Comparison of ENCODE assay signal across 8 cellular contexts in genomic region chr7:64313740-64314491, GRCh38. TPM values are rescaled to one million over a fixed set of nuclear protein-coding genes. Genes with fewer than 3 reads are reported as not detected.
A peak's percentile ranks its signal among the peaks of the same experiment; 100 is the strongest.
DNase-seq lines count a peak whose midpoint lies in the region; ATAC-seq, FAIRE-seq and TF ChIP-seq lines count a peak whose summit lies in the region.

Gene ZNF736 (plus strand): TSS chr7:64313961. CDS start chr7:64314151, 190 bp downstream.

- H3K4me2 ChIP-seq in hepatocyte: no peak within 1 kb of the TSS

- H3K27ac ChIP-seq in body of pancreas: peak within 1 kb of the TSS; percentile 46 to 79 (median 60)
- no peak within 1 kb of the TSS for H3K27ac ChIP-seq in hepatocyte

- H3K9me2 ChIP-seq in hepatocyte (replicated peaks; ENCODE audit: insufficient read depth): no peaks in the 10 kb centered on the region

- DNase-seq in NCI-H2081 treated with DMSO at 0.1 percent for 48 hours (lab: John Stamatoyannopoulos, UW) (peak; percentile 95), body of pancreas (peak; percentile 87 to 92 (median 90)), iPS-NIHi7 (ENCODE audit: extremely low spot score) (peak; percentile 29), hepatocyte (ENCODE audit: low spot score) (no peak)
- peak; percentile 55 to 65 for DNase-seq in stimulated activated CD4-positive, alpha-beta T cell treated with anti-CD3 and anti-CD28 coated beads, Interleukin-1b, Interleukin-23, amount 100 ng/mL, for 1 hour (ENCODE audit: low read depth in 2 of 2)

- intact Hi-C loops in body of pancreas (cut with DNase I): no loop called here

- FAIRE-seq in TTC549 (lab: Jason Lieb, UNC): peak; percentile 54

- 0% methylated on average over 23 to 33 of the region's 33 CpGs for WGBS in body of pancreas, 2 donors
- 86% methylated on average over 32 of the region's 33 CpGs for WGBS in hepatocyte (ENCODE audit: low lambda C conversion rate, missing lambda C conversion rate)

- peak; percentile 15 to 86 (median 78) for TF ChIP-seq POLR2A in body of pancreas (IDR thresholded peaks at IDR 0.05)

- H2AFZ ChIP-seq in hepatocyte: no peak within 1 kb of the TSS

- no peaks in the 10 kb centered on the region for H3K9me3 ChIP-seq in body of pancreas
- peaks cover 6% of the 10 kb centered on the region for H3K9me3 ChIP-seq in hepatocyte (ENCODE audit: low read depth)

- H3K27me3 ChIP-seq in body of pancreas (no peaks in the 10 kb centered on the region), hepatocyte (no peaks in the 10 kb centered on the region)

- TF ChIP-seq CTCF in body of pancreas (IDR thresholded peaks at IDR 0.05) (no peak), hepatocyte (IDR thresholded peaks at IDR 0.05; ENCODE audit: poor library complexity) (no peak)

- H3K4me1 ChIP-seq in body of pancreas: peaks cover 22% of the 10 kb centered on the region
- no peaks in the 10 kb centered on the region for H3K4me1 ChIP-seq in hepatocyte (ENCODE audit: insufficient read depth)

- no peaks in the 10 kb centered on the region for H4K20me1 ChIP-seq in hepatocyte (ENCODE audit: insufficient read depth, poor library complexity, severe bottlenecking)

- peak; percentile 100 for ATAC-seq in GM18511 (IDR thresholded peaks at IDR 0.05; ENCODE audit: unreplicated experiment)
- ATAC-seq in HG03025 (IDR thresholded peaks at IDR 0.05; ENCODE audit: low FRiP score, unreplicated experiment): peak; percentile 100
- peak; percentile 100 for ATAC-seq in body of pancreas

- H3K36me3 ChIP-seq in body of pancreas (replicated peaks in 1 of 2; ENCODE audit: insufficient read depth in 1 of 2, low read depth in 2 of 2) (no peaks in the 10 kb centered on the region), hepatocyte (replicated peaks; ENCODE audit: insufficient read depth, low read depth) (no peaks in the 10 kb centered on the region)

- peak within 1 kb of the TSS; percentile 26 to 81 for H3K4me3 ChIP-seq in body of pancreas
- no peak within 1 kb of the TSS for H3K4me3 ChIP-seq in hepatocyte

- H3K79me2 ChIP-seq in hepatocyte: no peaks in the 10 kb centered on the region

RNA-seq across cellular contexts. Expression of gene ZNF736, which starts in this region (rescaled TPM):
- 10 to 100 TPM in 1 of 2 donors, 1 to 10 TPM in 1; 6.3 to 26.2 TPM for total RNA-seq in body of pancreas
- total RNA-seq in hepatocyte: not detected in 2 replicates
- not detected in 2 replicates for polyA plus RNA-seq in hepatocyte
